Comparison of ENCODE assay signal across 9 cellular contexts in genomic region chr19:48364564-48365363, GRCh38. TPM values are rescaled to one million over a fixed set of nuclear protein-coding genes. Genes with fewer than 3 reads are reported as not detected.
DNase-seq lines count a peak whose midpoint lies in the region; ATAC-seq and TF ChIP-seq lines count a peak whose summit lies in the region.
"Had no signal": no experiment of that assay in that cellular context is flagged by ENCODE, and none has a peak within 500 bp of the region (broad histone marks: within the 10 kb centered on the region; RNA-seq: fewer than 3 reads in every experiment).

No MANE protein-coding gene starts in this region.

- H3K79me2 ChIP-seq in fibroblast of lung (ENCODE audit: control insufficient read depth, insufficient read depth, low read length): no peaks in the 10 kb centered on the region

- H3K9ac ChIP-seq in SK-N-MC (ENCODE audit: insufficient read length) (peak overlapping the region; percentile 32), fibroblast of lung (ENCODE audit: insufficient read depth, low read length) (no peak overlapping the region)

- H4K20me1 ChIP-seq in fibroblast of lung (ENCODE audit: control insufficient read depth, extremely low read depth, insufficient read depth, low read length): no peaks in the 10 kb centered on the region

- ATAC-seq in gastrocnemius medialis (no peak), HG02852 (IDR thresholded peaks at IDR 0.05; ENCODE audit: unreplicated experiment) (no peak), GM18909 (IDR thresholded peaks at IDR 0.05; ENCODE audit: poor library complexity, unreplicated experiment) (no peak)

- TF ChIP-seq POLR2A in gastrocnemius medialis (IDR thresholded peaks at IDR 0.05): no peak

- TF ChIP-seq CTCF in GM12864 (IDR thresholded peaks at IDR 0.05; ENCODE audit: low read depth, low read length, missing control alignments) (peak; percentile 5), fibroblast of lung (conservative IDR thresholded peaks at IDR 0.05 in 1 of 2, IDR thresholded peaks at IDR 0.05 in 1 of 2; ENCODE audit: low read depth in 1 of 2, low read length in 2 of 2) (no peak), gastrocnemius medialis (IDR thresholded peaks at IDR 0.05 in 4 of 5, conservative IDR thresholded peaks at IDR 0.05 in 1 of 5) (no peak)

- H3K4me1 ChIP-seq in fibroblast of lung (ENCODE audit: control insufficient read depth, extremely low read depth, insufficient read depth, low read length): peaks cover 6% of the 10 kb centered on the region
- peaks cover 4 to 10% of the 10 kb centered on the region in 2 donors for H3K4me1 ChIP-seq in gastrocnemius medialis

- intact Hi-C loops in gastrocnemius medialis (cut with DNase I; ENCODE audit: low total_unique reads): loop anchor here (1.0 to 5.0 kb wide), 2 partner anchors 27 to 107 kb away; partner anchors contain the start of genes CARD8 and KDELR1

- no peaks in the 10 kb centered on the region for H3K27me3 ChIP-seq in fibroblast of lung (ENCODE audit: control insufficient read depth, insufficient read depth, low read length)
- no peaks in the 10 kb centered on the region for H3K27me3 ChIP-seq in gastrocnemius medialis

- H3K27ac ChIP-seq in SK-N-MC: peak overlapping the region; percentile 78
- H3K27ac ChIP-seq in fibroblast of lung (ENCODE audit: insufficient read depth, low read length): peak overlapping the region; percentile 45
- H3K27ac ChIP-seq in gastrocnemius medialis: peak overlapping the region; percentile 97 to 100 (median 99)

- H3K9me3 ChIP-seq in SK-N-MC (ENCODE audit: low read depth, low read length) (no peaks in the 10 kb centered on the region), fibroblast of lung (ENCODE audit: control insufficient read depth, insufficient read depth, low read depth, low read length) (no peaks in the 10 kb centered on the region), gastrocnemius medialis (no peaks in the 10 kb centered on the region)

- in situ Hi-C loops in gastrocnemius medialis (cut with MboI; ENCODE audit: low sequenced_read_pairs in 4 of 4): no loop called here

- peak overlapping the region; percentile 23 for H3K4me2 ChIP-seq in fibroblast of lung (ENCODE audit: extremely low read depth, insufficient read depth, low read length)

- peak overlapping the region; percentile 43 for H2AFZ ChIP-seq in fibroblast of lung (ENCODE audit: low read length)

- DNase-seq in GM12864 (ENCODE audit: low read depth) (no peak), SK-N-MC (ENCODE audit: low read depth, low spot score) (no peak), fibroblast of lung (ENCODE audit: low read depth in 2 of 2) (no peak), gastrocnemius medialis (no peak), HuH-7 (ENCODE audit: low spot score) (no peak), C1 segment of cervical spinal cord (lab: John Stamatoyannopoulos, UW) (no peak)

- peak overlapping the region; percentile 49 for H3K4me3 ChIP-seq in GM12864 (ENCODE audit: low read depth, low read length)
- H3K4me3 ChIP-seq in SK-N-MC: no peak overlapping the region
- peak overlapping the region in 3 of 4 experiments; percentile 16 to 94 (median 31) for H3K4me3 ChIP-seq in fibroblast of lung (replicated peaks in 1 of 4; ENCODE audit: control extremely low read depth in 1 of 4, insufficient read depth in 1 of 4, low read depth in 3 of 4, low read length in 4 of 4)
- H3K4me3 ChIP-seq in gastrocnemius medialis: peak overlapping the region; percentile 41 to 99 (median 84)

- H3K36me3 ChIP-seq in SK-N-MC (ENCODE audit: insufficient read depth, low read length) (no peaks in the 10 kb centered on the region), fibroblast of lung (ENCODE audit: control insufficient read depth, insufficient read depth, low read length) (no peaks in the 10 kb centered on the region), gastrocnemius medialis (peaks cover 0 to 5% of the 10 kb centered on the region in 2 donors)

RNA-seq across cellular contexts. Expression of gene SYNGR4, which starts 0.6 kb away (rescaled TPM):
- not detected in 2 replicates for total RNA-seq in fibroblast of lung
- not detected in 2 replicates for polyA plus RNA-seq in fibroblast of lung
- not detected in 2 replicates for polyA plus RNA-seq in fibroblast of lung (2012)
- not detected in 2 replicates for polyA minus RNA-seq in fibroblast of lung (ENCODE audit: low replicate concordance)
- total RNA-seq in gastrocnemius medialis: not detected
- total RNA-seq: T-helper 1 cell treated with Interleukin-12 subunit alpha and Interleukin-12 subunit beta and Interleukin-4 antibody, amounts not matched to agents 30 ng/mL and 1 ng/mL, for 36 hours had no signal

RNA-seq across cellular contexts. Expression of gene TMEM143, which starts 1.0 kb away (rescaled TPM):
- total RNA-seq in fibroblast of lung (2.8 and 8.3 TPM in 2 replicates), gastrocnemius medialis (10 to 100 TPM; 28.8 to 42.3 (median 40.7) TPM)
- 3.9 and 4.0 TPM in 2 replicates for polyA plus RNA-seq in fibroblast of lung
- 3.7 and 5.2 TPM in 2 replicates for polyA plus RNA-seq in fibroblast of lung (2012)
- polyA minus RNA-seq in fibroblast of lung (ENCODE audit: low replicate concordance): 5.4 and 12.3 TPM in 2 replicates

RNA-seq across cellular contexts. Expression of gene KDELR1, which starts 26.6 kb away (rescaled TPM):
- 42.4 and 59.0 TPM in 2 replicates for total RNA-seq in fibroblast of lung
- 145 TPM in 2 replicates for polyA plus RNA-seq in fibroblast of lung
- polyA plus RNA-seq in fibroblast of lung (2012): 220 and 240 TPM in 2 replicates
- 405 and 524 TPM in 2 replicates for polyA minus RNA-seq in fibroblast of lung (ENCODE audit: low replicate concordance)
- 10 to 100 TPM; 44.9 to 64.7 (median 54.0) TPM for total RNA-seq in gastrocnemius medialis

RNA-seq across cellular contexts. Expression of gene GRIN2D, which starts 28.7 kb away (rescaled TPM):
- total RNA-seq in fibroblast of lung (under 0.01 TPM in 2 replicates), gastrocnemius medialis (under 1 TPM in 3 of 4 donors, not detected in 1; 0.07 to 0.27 (median 0.09) TPM)
- polyA plus RNA-seq in fibroblast of lung: 0.08 and 0.09 TPM in 2 replicates
- polyA plus RNA-seq in fibroblast of lung (2012): 0.54 and 0.63 TPM in 2 replicates
- polyA minus RNA-seq in fibroblast of lung (ENCODE audit: low replicate concordance): 0.98 and 1.4 TPM in 2 replicates

RNA-seq across cellular contexts. Expression of gene EMP3, which starts 39.4 kb away (rescaled TPM):
- total RNA-seq in fibroblast of lung (168 and 246 TPM in 2 replicates), gastrocnemius medialis (10 to 100 TPM in 2 of 4 donors, 1 to 10 TPM in 2; 3.8 to 15.3 (median 9.4) TPM)
- 303 and 488 TPM in 2 replicates for polyA plus RNA-seq in fibroblast of lung
- polyA plus RNA-seq in fibroblast of lung (2012): 529 and 765 TPM in 2 replicates
- 721 and 1,057 TPM in 2 replicates for polyA minus RNA-seq in fibroblast of lung (ENCODE audit: low replicate concordance)

Comparison
In these comparisons a context has a peak if more than half of its experiments do, and no peak if none do; other contexts are left out.
1. H3K27ac ChIP-seq: peak in every context shown above with its lines; median percentile 99 in gastrocnemius medialis; 78 in SK-N-MC; 45 in fibroblast of lung.